ENCODE assay signal across 8 cellular contexts in the genomic region with DNA sequence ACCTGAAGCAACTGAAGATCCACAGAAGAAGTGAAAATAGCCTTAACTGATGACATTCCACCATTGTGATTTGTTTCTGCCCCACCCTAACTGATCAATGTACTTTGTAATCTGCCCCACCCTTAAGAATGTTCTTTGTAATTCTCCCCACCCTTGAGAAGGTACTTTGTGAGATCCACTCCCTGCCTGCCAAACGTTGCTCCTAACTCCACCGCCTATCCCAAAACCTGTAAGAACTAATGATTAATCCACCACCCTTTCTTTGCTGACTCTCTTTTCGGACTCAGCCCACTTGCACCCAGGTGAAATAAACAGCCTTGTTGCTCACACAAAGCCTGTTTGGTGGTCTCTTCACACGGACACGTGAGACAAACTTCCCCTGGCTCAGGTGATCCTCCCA. TPM values are rescaled to one million over a fixed set of nuclear protein-coding genes. Genes with fewer than 3 reads are reported as not detected.
"Had no signal": no experiment of that assay in that cellular context is flagged by ENCODE, and none has a peak within 500 bp of the region (broad histone marks: within the 10 kb centered on the region; RNA-seq: fewer than 3 reads in every experiment).

No MANE protein-coding gene starts in this region.

RNA-seq across cellular contexts. Expression of gene CDH16, which starts 22.0 kb away (rescaled TPM):
- total RNA-seq: activated B cell treated with CpG ODN at 0.5 μM for 24 hours; activated CD4-positive, alpha-beta T cell treated with anti-CD3 and anti-CD28 coated beads, Interleukin-2, amount 10 ng/mL, durations not matched to agents 24 days and 14 days; activated CD8-positive, alpha-beta memory T cell treated with anti-CD3 and anti-CD28 coated beads, Interleukin-2, amount 10 ng/mL, durations not matched to agents 7 days and 5 days; activated naive CD4-positive, alpha-beta T cell treated with anti-CD3 and anti-CD28 coated beads, Interleukin-2, amount 50 U/mL, for 72 hours; activated T-helper 1 cell treated with anti-CD3 and anti-CD28 coated beads, Interleukin-12 subunit alpha, Interleukin-12 subunit beta, Interleukin-2, Interleukin-4 antibody, amounts not matched to agents 30 ng/mL and 10 ng/mL and 1 ng/mL, durations not matched to agents 14 hours and 24 hours and 36 hours; astrocyte; IMR-90; T-helper 17 cell had no signal
- polyA plus RNA-seq: IMR-90 had no signal

RNA-seq across cellular contexts. Expression of gene RRAD, which starts 28.7 kb away (rescaled TPM):
- total RNA-seq: activated B cell treated with CpG ODN at 0.5 μM for 24 hours had no signal
